In genomic region chr10:69344591-69345244, GRCh38 we compare ENCODE assay signal across 10 cellular contexts.
DNase-seq lines count a peak whose midpoint lies in the region; ATAC-seq and TF ChIP-seq lines count a peak whose summit lies in the region.
"Had no signal": no experiment of that assay in that cellular context is flagged by ENCODE, and none has a peak within 500 bp of the region (broad histone marks: within the 10 kb centered on the region; RNA-seq: fewer than 3 reads in every experiment).

No MANE protein-coding gene starts in this region.

- intact Hi-C loops in spleen (cut with DNase I; ENCODE audit: low total_unique reads), result no loop called here

- CTCF ChIA-PET in activated CD4-positive, alpha-beta T cell treated with anti-CD3 and anti-CD28 coated beads, Interleukin-2, amount 10 ng/mL, durations not matched to agents 7 days and 5 days (lab: Charles Lee), result interaction anchor here (0.7 to 0.9 kb wide), 2 partner anchors 12 to 27 kb away, joined by 3 read pairs; no protein-coding TSS in a partner anchor

- peaks cover 0 to 60% (median 2%) of the 10 kb centered on the region in 6 donors for H3K36me3 ChIP-seq in spleen

- no peak for TF ChIP-seq POLR2A in spleen (IDR thresholded peaks at IDR 0.05)

- H3K4me3 Mint-ChIP-seq in activated CD4-positive, alpha-beta T cell treated with anti-CD3 and anti-CD28 coated beads, Interleukin-2, amount 10 ng/mL, durations not matched to agents 7 days and 5 days, result peak overlapping the region; percentile 54
- H3K4me3 Mint-ChIP-seq in activated naive CD4-positive, alpha-beta T cell treated with anti-CD3 and anti-CD28 coated beads, Interleukin-2, amount 50 U/mL, for 24 hours, result peak overlapping the region; percentile 65

- H3K27ac Mint-ChIP-seq in activated CD4-positive, alpha-beta T cell treated with anti-CD3 and anti-CD28 coated beads, Interleukin-2, amount 10 ng/mL, durations not matched to agents 7 days and 5 days, result peak overlapping the region; percentile 92
- peak overlapping the region; percentile 86 for H3K27ac Mint-ChIP-seq in activated naive CD4-positive, alpha-beta T cell treated with anti-CD3 and anti-CD28 coated beads, Interleukin-2, amount 50 U/mL, for 24 hours

- no peak for TF ChIP-seq CTCF in spleen (IDR thresholded peaks at IDR 0.05 in 8 of 11, conservative IDR thresholded peaks at IDR 0.05 in 3 of 11)

- peak overlapping the region in 1 of 8 donors; percentile 27 for H3K4me3 ChIP-seq in spleen

- POLR2A ChIA-PET in activated CD4-positive, alpha-beta T cell treated with anti-CD3 and anti-CD28 coated beads, Interleukin-2, amount 10 ng/mL, durations not matched to agents 7 days and 5 days (lab: Charles Lee), result interaction anchor here (0.6 kb wide), 1 partner anchor 25 kb away, joined by 3 read pairs; no protein-coding TSS in a partner anchor

- peak overlapping the region in 5 of 8 donors; percentile 62 to 80 (median 67) for H3K27ac ChIP-seq in spleen

- ATAC-seq in HG03196 (IDR thresholded peaks at IDR 0.05; ENCODE audit: unreplicated experiment), result peak; percentile 50
- ATAC-seq in HG02840 (IDR thresholded peaks at IDR 0.05; ENCODE audit: low FRiP score, unreplicated experiment), result no peak

- H3K9me3 Mint-ChIP-seq in activated CD4-positive, alpha-beta T cell treated with anti-CD3 and anti-CD28 coated beads, Interleukin-2, amount 10 ng/mL, durations not matched to agents 7 days and 5 days, result peaks cover 2% of the 10 kb centered on the region
- no peaks in the 10 kb centered on the region for H3K9me3 Mint-ChIP-seq in activated naive CD4-positive, alpha-beta T cell treated with anti-CD3 and anti-CD28 coated beads, Interleukin-2, amount 50 U/mL, for 24 hours

- H3K27me3 Mint-ChIP-seq in activated CD4-positive, alpha-beta T cell treated with anti-CD3 and anti-CD28 coated beads, Interleukin-2, amount 10 ng/mL, durations not matched to agents 7 days and 5 days, result no peaks in the 10 kb centered on the region
- no peaks in the 10 kb centered on the region for H3K27me3 Mint-ChIP-seq in activated naive CD4-positive, alpha-beta T cell treated with anti-CD3 and anti-CD28 coated beads, Interleukin-2, amount 50 U/mL, for 24 hours

- peak; percentile 51 for DNase-seq in activated CD4-positive, alpha-beta T cell treated with anti-CD3 and anti-CD28 coated beads, Interleukin-2, amount 10 ng/mL, durations not matched to agents 7 days and 5 days
- no peak for DNase-seq in activated CD4-positive, alpha-beta T cell treated with anti-CD3 and anti-CD28 coated beads for 4 hours
- peak; percentile 81 for DNase-seq in spleen
- DNase-seq in middle frontal gyrus (ENCODE audit: extremely low spot score, low spot score), result no peak
- no peak for DNase-seq in activated gamma-delta T cell (lab: John Stamatoyannopoulos, UW)
- DNase-seq: foreskin melanocyte, NCI-H524 had no signal

- peaks cover 44 to 97% (median 59%) of the 10 kb centered on the region in 6 donors for H3K4me1 ChIP-seq in spleen

- WGBS in spleen, 5 donors, result 27 to 62% (median 53%) methylated on average over 13 of the region's 13 CpGs

- peaks cover 86% of the 10 kb centered on the region for H3K4me1 Mint-ChIP-seq in activated CD4-positive, alpha-beta T cell treated with anti-CD3 and anti-CD28 coated beads, Interleukin-2, amount 10 ng/mL, durations not matched to agents 7 days and 5 days
- H3K4me1 Mint-ChIP-seq in activated naive CD4-positive, alpha-beta T cell treated with anti-CD3 and anti-CD28 coated beads, Interleukin-2, amount 50 U/mL, for 24 hours, result peaks cover 88% of the 10 kb centered on the region

- H3K36me3 Mint-ChIP-seq in activated CD4-positive, alpha-beta T cell treated with anti-CD3 and anti-CD28 coated beads, Interleukin-2, amount 10 ng/mL, durations not matched to agents 7 days and 5 days (ENCODE audit: low read depth), result peaks cover 74% of the 10 kb centered on the region
- H3K36me3 Mint-ChIP-seq in activated naive CD4-positive, alpha-beta T cell treated with anti-CD3 and anti-CD28 coated beads, Interleukin-2, amount 50 U/mL, for 24 hours, result peaks cover 13% of the 10 kb centered on the region

- no peaks in the 10 kb centered on the region for H3K27me3 ChIP-seq in spleen (replicated peaks in 1 of 7)

- H3K9me3 ChIP-seq in spleen, result no peaks in the 10 kb centered on the region

Comparison
In these comparisons a context has a peak if more than half of its experiments do, and no peak if none do; other contexts are left out.
1. DNase-seq: peak in activated CD4-positive, alpha-beta T cell treated with anti-CD3 and anti-CD28 coated beads, Interleukin-2, amount 10 ng/mL, durations not matched to agents 7 days and 5 days (single experiment) and spleen (single experiment); none in activated CD4-positive, alpha-beta T cell treated with anti-CD3 and anti-CD28 coated beads for 4 hours (0 of 2), middle frontal gyrus (single experiment) and activated gamma-delta T cell (single experiment).